8 cellular contexts compared by ENCODE assay signal in the genomic region with DNA sequence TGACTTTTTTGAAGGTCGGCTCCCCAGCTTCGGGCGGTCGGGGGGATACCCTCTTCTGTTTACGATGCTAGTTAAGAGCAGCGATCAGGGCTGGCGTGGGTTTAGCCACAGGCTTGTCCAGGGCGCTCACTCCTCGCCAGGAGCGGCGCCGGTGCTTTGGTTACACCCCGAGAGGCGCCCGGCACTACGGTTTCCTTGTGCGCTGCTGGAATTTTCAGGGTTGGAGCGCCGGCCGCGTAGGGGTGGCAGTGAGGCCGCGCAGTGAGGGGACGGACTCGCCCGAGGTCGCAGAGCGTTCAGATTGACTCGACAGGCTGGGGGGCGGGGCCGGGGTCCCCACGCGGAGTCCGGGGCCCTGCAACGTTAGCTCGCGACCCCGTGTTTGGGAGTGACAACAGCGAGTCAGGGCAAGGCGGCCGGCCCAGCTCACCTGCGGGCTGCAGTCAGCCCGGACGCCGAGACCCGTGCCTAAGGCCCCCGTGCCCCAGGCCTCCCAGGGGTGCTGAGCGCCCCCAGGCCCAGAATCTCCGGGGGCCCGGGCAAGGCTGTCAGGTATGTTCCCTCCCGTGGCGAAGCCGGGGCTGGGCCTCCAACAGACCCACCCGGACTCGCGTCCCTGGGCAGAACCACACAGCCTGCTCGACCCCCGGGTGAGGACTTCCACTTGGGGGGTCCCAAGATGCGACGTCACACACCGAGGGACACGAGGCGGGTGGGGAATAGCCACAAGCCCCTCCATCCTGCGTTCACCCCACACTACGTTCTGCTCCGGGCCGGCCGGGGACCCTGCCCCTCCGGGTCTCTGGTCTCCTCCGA. TPM values are rescaled to one million over a fixed set of nuclear protein-coding genes. Genes with fewer than 3 reads are reported as not detected.
DNase-seq lines count a peak whose midpoint lies in the region; ATAC-seq, FAIRE-seq and TF ChIP-seq lines count a peak whose summit lies in the region.

No MANE protein-coding gene starts in this region.

- no peaks in the 10 kb centered on the region for H3K9me1 ChIP-seq in keratinocyte (ENCODE audit: control insufficient read depth, extremely low read depth, insufficient read depth, low read length)

- FAIRE-seq in keratinocyte (lab: Jason Lieb, UNC) = no peak

- dilution Hi-C loops in keratinocyte (cut with MboI; ENCODE audit: extremely low pct_ligation_motif_present, low sequenced_read_pairs) = no loop called here

- H3K27me3 ChIP-seq in keratinocyte (ENCODE audit: control insufficient read depth, extremely low read depth, insufficient read depth, low read length) (no peaks in the 10 kb centered on the region), skeletal muscle satellite cell (ENCODE audit: control insufficient read depth, insufficient read depth, low read length) (no peaks in the 10 kb centered on the region)

- ATAC-seq in T-cell (replicated peaks in 1 of 4) (no peak), HG02970 (IDR thresholded peaks at IDR 0.05; ENCODE audit: low FRiP score, unreplicated experiment) (no peak), GM19023 (IDR thresholded peaks at IDR 0.05; ENCODE audit: unreplicated experiment) (no peak)

- H3K27me3 Mint-ChIP-seq in T-cell = no peaks in the 10 kb centered on the region

- TF ChIP-seq CTCF in keratinocyte (optimal IDR thresholded peaks at IDR 0.05 in 1 of 3, IDR thresholded peaks at IDR 0.05 in 1 of 3, conservative IDR thresholded peaks at IDR 0.05 in 1 of 3; ENCODE audit: extremely low read depth in 1 of 3, insufficient read depth in 2 of 3, low read length in 3 of 3) = no peak

- H3K27ac Mint-ChIP-seq in T-cell = peak overlapping the region; percentile 89 to 91

- peaks cover 33% of the 10 kb centered on the region for H3K36me3 Mint-ChIP-seq in T-cell

- H2AFZ ChIP-seq in keratinocyte (ENCODE audit: control insufficient read depth, low read length) = no peak overlapping the region

- H3K9me3 ChIP-seq in keratinocyte (ENCODE audit: control insufficient read depth, low read depth, low read length) = peaks cover 2% of the 10 kb centered on the region
- no peaks in the 10 kb centered on the region for H3K9me3 ChIP-seq in skeletal muscle satellite cell (replicated peaks; ENCODE audit: low read length)

- peak overlapping the region; percentile 67 for H3K9ac ChIP-seq in keratinocyte (ENCODE audit: control insufficient read depth, extremely low read depth, insufficient read depth, low read length)
- peak overlapping the region; percentile 96 for H3K9ac ChIP-seq in skeletal muscle satellite cell (ENCODE audit: low read depth, low read length)

- DNase-seq in DMS153 (lab: John Stamatoyannopoulos, UW) = peak; percentile 67
- DNase-seq in HT1080 (ENCODE audit: low read depth) = peak; percentile 71
- peak in 7 of 34 experiments; percentile 25 to 39 (median 36) for DNase-seq in T-cell
- peak; percentile 29 for DNase-seq in central memory CD4-positive, alpha-beta T cell
- DNase-seq in keratinocyte (ENCODE audit: low read depth, low spot score) = no peak

- H3K27ac ChIP-seq in keratinocyte (ENCODE audit: control insufficient read depth, insufficient read depth, low read length) = peak overlapping the region; percentile 73

- CTCF ChIA-PET in T-cell (lab: Charles Lee) = no interaction called here

- peak overlapping the region; percentile 81 to 98 (median 85) for H3K4me3 Mint-ChIP-seq in T-cell

- H3K79me2 ChIP-seq in keratinocyte (ENCODE audit: control insufficient read depth, insufficient read depth, low read length) = peaks cover 26% of the 10 kb centered on the region

- H3K4me1 ChIP-seq in keratinocyte (ENCODE audit: control insufficient read depth, extremely low read depth, insufficient read depth, low read length) (peaks cover 12% of the 10 kb centered on the region), skeletal muscle satellite cell (ENCODE audit: control insufficient read depth, insufficient read depth, low read length) (peaks cover 47% of the 10 kb centered on the region)

- POLR2A ChIA-PET in T-cell (lab: Charles Lee) = interaction anchor here in 1 of 2 donors (0.6 kb wide), 1 partner anchor 25 kb away, joined by 3 read pairs; no protein-coding TSS in a partner anchor

- peaks cover 31% of the 10 kb centered on the region for H4K20me1 ChIP-seq in keratinocyte (ENCODE audit: control insufficient read depth, extremely low read depth, insufficient read depth, low read length)

- H3K4me3 ChIP-seq in keratinocyte (ENCODE audit: control insufficient read depth in 2 of 3, extremely low read depth in 1 of 3, insufficient read depth in 2 of 3, low read depth in 1 of 3, low read length in 3 of 3) (peak overlapping the region; percentile 25 to 61 (median 51)), skeletal muscle satellite cell (ENCODE audit: low read length) (peak overlapping the region; percentile 79)

- H3K36me3 ChIP-seq in keratinocyte (ENCODE audit: control insufficient read depth in 2 of 2, extremely low read depth in 1 of 2, insufficient read depth in 2 of 2, low read length in 2 of 2) (peaks cover 20 to 29% of the 10 kb centered on the region in 2 experiments), skeletal muscle satellite cell (ENCODE audit: insufficient read depth, low read length) (peaks cover 41% of the 10 kb centered on the region)

- peaks cover 42 to 55% (median 51%) of the 10 kb centered on the region in 3 donors for H3K4me1 Mint-ChIP-seq in T-cell

- H3K4me2 ChIP-seq in keratinocyte (ENCODE audit: control insufficient read depth, extremely low read depth, insufficient read depth, low read depth, low read length) (peak overlapping the region; percentile 51), skeletal muscle satellite cell (ENCODE audit: low read length) (peak overlapping the region; percentile 98)

- no peaks in the 10 kb centered on the region for H3K9me3 Mint-ChIP-seq in T-cell

RNA-seq across cellular contexts. Expression of a gene that starts 1.3 kb away (rescaled TPM):
- 4,314 and 7,335 TPM in 2 replicates for total RNA-seq in HT1080 (2014; rRNA removed; shearing (Covaris generic))
- polyA plus RNA-seq in HT1080 (2015; cell fraction: cytosol; rRNA removed) = 7,415 and 8,369 TPM in 2 replicates
- polyA plus RNA-seq in HT1080 (2015; cell fraction: nucleus; rRNA removed) = 6,090 and 6,682 TPM in 2 replicates
- total RNA-seq in T-cell = 1,000 to 10,000 TPM; 1,183 to 1,383 (median 1,262) TPM
- 1,003 to 6,215 TPM (median 1,867 TPM) in 3 replicates for polyA plus RNA-seq in keratinocyte
- polyA plus RNA-seq in keratinocyte (2011; ENCODE audit: low read depth) = 5,158 TPM
- 3,252 and 7,102 TPM in 2 replicates for polyA plus RNA-seq in keratinocyte (2011; cell fraction: cytosol; rRNA removed)
- polyA plus RNA-seq in keratinocyte (2011; cell fraction: nucleus; rRNA removed) = 2,825 and 3,350 TPM in 2 replicates
- 3,253 and 4,565 TPM in 2 replicates for polyA plus RNA-seq in keratinocyte (2012; ENCODE audit: low replicate concordance)
- 1,155 to 10,422 TPM (median 1,781 TPM) in 3 replicates for polyA minus RNA-seq in keratinocyte
- 2,831 TPM for polyA minus RNA-seq in keratinocyte (2011; cell fraction: cytosol; rRNA and poly(A)+ RNA removed)
- polyA minus RNA-seq in keratinocyte (2011; cell fraction: nucleus; rRNA and poly(A)+ RNA removed) = 951 and 1,249 TPM in 2 replicates
- 9,662 and 11,711 TPM in 2 replicates for total RNA-seq in skeletal muscle satellite cell (2012; rRNA removed)

RNA-seq across cellular contexts. Expression of a gene that starts 14.3 kb away (rescaled TPM):
- total RNA-seq in HT1080 (2014; rRNA removed; shearing (Covaris generic)) = 0.37 and 0.40 TPM in 2 replicates
- polyA plus RNA-seq in HT1080 (2015; cell fraction: cytosol; rRNA removed) = not detected in 2 replicates
- 0.38 and 0.73 TPM in 2 replicates for polyA plus RNA-seq in HT1080 (2015; cell fraction: nucleus; rRNA removed)
- 1 to 10 TPM in 3 of 5 donors, under 1 TPM in 2; 0.91 to 4.2 (median 1.2) TPM for total RNA-seq in T-cell
- not detected in 3 replicates for polyA plus RNA-seq in keratinocyte
- not detected for polyA plus RNA-seq in keratinocyte (2011; ENCODE audit: low read depth)
- not detected in 2 replicates for polyA plus RNA-seq in keratinocyte (2011; cell fraction: cytosol; rRNA removed)
- 0.09 and 0.19 TPM in 2 replicates for polyA plus RNA-seq in keratinocyte (2011; cell fraction: nucleus; rRNA removed)
- not detected in 2 replicates for polyA plus RNA-seq in keratinocyte (2012; ENCODE audit: low replicate concordance)
- polyA minus RNA-seq in keratinocyte = not detected in 3 replicates
- not detected for polyA minus RNA-seq in keratinocyte (2011; cell fraction: cytosol; rRNA and poly(A)+ RNA removed)
- 0.32 TPM in 1 of 2 replicates, not detected in the other for polyA minus RNA-seq in keratinocyte (2011; cell fraction: nucleus; rRNA and poly(A)+ RNA removed)
- total RNA-seq in skeletal muscle satellite cell (2012; rRNA removed) = 0.76 and 1.3 TPM in 2 replicates

RNA-seq across cellular contexts. Expression of a gene that starts 38.3 kb away (rescaled TPM):
- total RNA-seq in HT1080 (2014; rRNA removed; shearing (Covaris generic)) = 28.7 and 31.6 TPM in 2 replicates
- 18.1 and 19.3 TPM in 2 replicates for polyA plus RNA-seq in HT1080 (2015; cell fraction: cytosol; rRNA removed)
- 58.8 and 66.8 TPM in 2 replicates for polyA plus RNA-seq in HT1080 (2015; cell fraction: nucleus; rRNA removed)
- 10 to 100 TPM; 31.7 to 62.1 (median 59.0) TPM for total RNA-seq in T-cell
- 3.8 to 7.4 TPM (median 6.9 TPM) in 3 replicates for polyA plus RNA-seq in keratinocyte
- polyA plus RNA-seq in keratinocyte (2011; ENCODE audit: low read depth) = 2.7 TPM
- 3.7 and 9.0 TPM in 2 replicates for polyA plus RNA-seq in keratinocyte (2011; cell fraction: cytosol; rRNA removed)
- polyA plus RNA-seq in keratinocyte (2011; cell fraction: nucleus; rRNA removed) = 13.2 and 18.1 TPM in 2 replicates
- polyA plus RNA-seq in keratinocyte (2012; ENCODE audit: low replicate concordance) = 8.1 and 11.7 TPM in 2 replicates
- polyA minus RNA-seq in keratinocyte = 6.2 to 11.1 TPM (median 10.2 TPM) in 3 replicates
- 16.1 TPM for polyA minus RNA-seq in keratinocyte (2011; cell fraction: cytosol; rRNA and poly(A)+ RNA removed)
- 14.0 and 14.1 TPM in 2 replicates for polyA minus RNA-seq in keratinocyte (2011; cell fraction: nucleus; rRNA and poly(A)+ RNA removed)
- total RNA-seq in skeletal muscle satellite cell (2012; rRNA removed) = 26.2 and 31.2 TPM in 2 replicates
